ENCODE assay signal across 14 cellular contexts in the genomic region with DNA sequence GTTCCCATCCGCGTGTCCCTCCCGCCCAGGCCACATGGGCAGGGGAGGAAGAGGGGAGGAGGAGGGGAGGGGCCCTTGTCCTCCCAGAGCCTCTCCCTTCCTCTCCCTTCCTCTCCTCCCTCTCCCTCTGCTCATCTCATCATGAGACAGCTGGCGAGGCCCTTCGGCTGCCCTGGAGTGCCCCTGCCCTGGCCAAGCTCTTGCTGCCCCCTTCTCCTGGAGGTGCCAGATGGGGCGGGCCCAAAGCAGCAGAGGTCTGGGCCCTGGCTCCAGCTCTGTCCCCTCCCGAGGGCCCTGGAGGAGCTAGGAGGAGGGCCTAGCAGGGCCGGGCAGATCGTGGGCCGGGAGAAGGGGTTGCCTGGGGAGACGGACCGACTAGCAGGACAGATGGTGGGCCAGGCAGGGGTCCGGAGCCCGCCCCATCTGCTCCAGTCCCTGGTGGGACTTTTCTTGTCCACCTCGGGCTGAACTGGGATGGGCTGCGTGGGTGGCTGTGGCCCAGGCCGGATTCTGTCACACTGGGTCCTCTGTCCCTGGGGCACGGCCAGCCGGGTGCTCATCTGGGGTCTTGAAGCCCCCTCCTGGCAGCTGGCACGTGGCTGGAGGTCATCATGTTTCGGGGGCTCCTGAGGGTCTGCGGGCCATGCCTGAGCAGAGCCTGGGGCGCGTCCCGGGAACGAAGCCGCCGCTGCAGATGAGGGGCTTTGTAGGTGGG.
A peak's percentile ranks its signal among the peaks of the same experiment; 100 is the strongest.
DNase-seq lines count a peak whose midpoint lies in the region; ATAC-seq and TF ChIP-seq lines count a peak whose summit lies in the region.
"Had no signal": no experiment of that assay in that cellular context is flagged by ENCODE, and none has a peak within 500 bp of the region (broad histone marks: within the 10 kb centered on the region; RNA-seq: fewer than 3 reads in every experiment).

No MANE protein-coding gene starts in this region.

- no peaks in the 10 kb centered on the region for H3K36me3 ChIP-seq in WERI-Rb-1
- no peaks in the 10 kb centered on the region for H3K36me3 ChIP-seq in sigmoid colon

- H3K27ac ChIP-seq in WERI-Rb-1, result peak overlapping the region; percentile 71
- no peak overlapping the region for H3K27ac ChIP-seq in sigmoid colon

- peaks cover 3% of the 10 kb centered on the region for H3K4me1 Mint-ChIP-seq in activated CD4-positive, alpha-beta T cell treated with anti-CD3 and anti-CD28 coated beads for 36 hours

- intact Hi-C loops in activated CD4-positive, alpha-beta T cell treated with anti-CD3 and anti-CD28 coated beads for 36 hours (cut with DNase I, micrococcal nuclease), result loop anchor here in 1 of 2 experiments (5.0 kb wide), 1 partner anchor 34 kb away; no protein-coding TSS in a partner anchor
- intact Hi-C loops in sigmoid colon (cut with DNase I), result no loop called here

- peak; percentile 15 for DNase-seq in activated CD4-positive, alpha-beta T cell treated with anti-CD3 and anti-CD28 coated beads for 36 hours
- no peak for DNase-seq in activated CD4-positive, alpha-beta T cell treated with anti-CD3 and anti-CD28 coated beads for 4 hours
- peak; percentile 93 for DNase-seq in WERI-Rb-1
- peak; percentile 9 for DNase-seq in hepatic stellate cell (ENCODE audit: low spot score)
- peak; percentile 72 for DNase-seq in sigmoid colon
- no peak for DNase-seq in anterior cingulate cortex (lab: John Stamatoyannopoulos, UW)
- no peak for DNase-seq in DMS79 (lab: John Stamatoyannopoulos, UW)
- no peak for DNase-seq in NCI-H128 (lab: John Stamatoyannopoulos, UW; ENCODE audit: unreplicated experiment)
- DNase-seq: 8988T, COR-L47, NCI-H1417 treated with DMSO at 0.1 percent for 48 hours, NCI-H446 treated with DMSO at 0.1 percent for 48 hours had no signal

- H3K4me3 Mint-ChIP-seq in activated CD4-positive, alpha-beta T cell treated with anti-CD3 and anti-CD28 coated beads for 36 hours, result no peak overlapping the region
- H3K4me3 Mint-ChIP-seq: activated naive CD8-positive, alpha-beta T cell; T-cell had no signal

- no peaks in the 10 kb centered on the region for H3K4me1 ChIP-seq in sigmoid colon

- TF ChIP-seq CTCF in WERI-Rb-1 (IDR thresholded peaks at IDR 0.05; ENCODE audit: low read depth, low read length), result no peak
- no peak for TF ChIP-seq CTCF in sigmoid colon (IDR thresholded peaks at IDR 0.05)

- no peaks in the 10 kb centered on the region for H3K27me3 Mint-ChIP-seq in activated CD4-positive, alpha-beta T cell treated with anti-CD3 and anti-CD28 coated beads for 36 hours
- H3K27me3 Mint-ChIP-seq: activated naive CD8-positive, alpha-beta T cell had no signal

- CTCF ChIA-PET in activated CD4-positive, alpha-beta T cell treated with anti-CD3 and anti-CD28 coated beads for 36 hours (lab: Charles Lee), result interaction anchor here (0.8 to 6.9 kb wide), 4 partner anchors 10 to 1866 kb away, joined by 4 to 161 read pairs (median 7); no protein-coding TSS in a partner anchor

- H3K27ac Mint-ChIP-seq in activated CD4-positive, alpha-beta T cell treated with anti-CD3 and anti-CD28 coated beads for 36 hours, result no peak overlapping the region
- H3K27ac Mint-ChIP-seq: activated naive CD8-positive, alpha-beta T cell; T-cell had no signal

- H3K9me3 ChIP-seq in WERI-Rb-1 (ENCODE audit: severe bottlenecking) (no peaks in the 10 kb centered on the region), sigmoid colon (peaks cover 0 to 3% (median 0%) of the 10 kb centered on the region in 4 donors)

- no peak overlapping the region for H3K4me3 ChIP-seq in WERI-Rb-1 (ENCODE audit: low read depth, low read length)
- no peak overlapping the region for H3K4me3 ChIP-seq in sigmoid colon

- no peaks in the 10 kb centered on the region for H3K9me3 Mint-ChIP-seq in activated CD4-positive, alpha-beta T cell treated with anti-CD3 and anti-CD28 coated beads for 36 hours (ENCODE audit: low read depth)
- H3K9me3 Mint-ChIP-seq: T-cell had no signal

- no peak for TF ChIP-seq POLR2A in sigmoid colon (IDR thresholded peaks at IDR 0.05)

- H3K27me3 ChIP-seq in WERI-Rb-1 (ENCODE audit: insufficient read depth, low read depth, severe bottlenecking) (peaks cover 49% of the 10 kb centered on the region), sigmoid colon (no peaks in the 10 kb centered on the region)

- WGBS in sigmoid colon, 2 donors, result 90% methylated on average over 28 of the region's 28 CpGs

- ATAC-seq in activated CD4-positive, alpha-beta T cell treated with anti-CD3 and anti-CD28 coated beads for 36 hours, result no peak
- ATAC-seq: T-cell had no signal

- POLR2A ChIA-PET in activated CD4-positive, alpha-beta T cell treated with anti-CD3 and anti-CD28 coated beads for 36 hours (lab: Charles Lee), result interaction anchor here (0.6 kb wide), 1 partner anchor 1876 kb away, joined by 7 read pairs; no protein-coding TSS in a partner anchor

- no peak for TF ChIP-seq EP300 in sigmoid colon (IDR thresholded peaks at IDR 0.05)

- H3K36me3 Mint-ChIP-seq in activated CD4-positive, alpha-beta T cell treated with anti-CD3 and anti-CD28 coated beads for 36 hours (ENCODE audit: low read depth), result no peaks in the 10 kb centered on the region
- H3K36me3 Mint-ChIP-seq: activated naive CD8-positive, alpha-beta T cell; T-cell had no signal

Comparison
In these comparisons a context has a peak if more than half of its experiments do, and no peak if none do; other contexts are left out.
1. DNase-seq: peak in activated CD4-positive, alpha-beta T cell treated with anti-CD3 and anti-CD28 coated beads for 36 hours (single experiment), WERI-Rb-1 (single experiment), hepatic stellate cell (single experiment) and sigmoid colon (single experiment); none in activated CD4-positive, alpha-beta T cell treated with anti-CD3 and anti-CD28 coated beads for 4 hours (0 of 2), anterior cingulate cortex (0 of 58), DMS79 (single experiment) and NCI-H128 (single experiment).